ENCODE assay signal across 23 cellular contexts in the genomic region with DNA sequence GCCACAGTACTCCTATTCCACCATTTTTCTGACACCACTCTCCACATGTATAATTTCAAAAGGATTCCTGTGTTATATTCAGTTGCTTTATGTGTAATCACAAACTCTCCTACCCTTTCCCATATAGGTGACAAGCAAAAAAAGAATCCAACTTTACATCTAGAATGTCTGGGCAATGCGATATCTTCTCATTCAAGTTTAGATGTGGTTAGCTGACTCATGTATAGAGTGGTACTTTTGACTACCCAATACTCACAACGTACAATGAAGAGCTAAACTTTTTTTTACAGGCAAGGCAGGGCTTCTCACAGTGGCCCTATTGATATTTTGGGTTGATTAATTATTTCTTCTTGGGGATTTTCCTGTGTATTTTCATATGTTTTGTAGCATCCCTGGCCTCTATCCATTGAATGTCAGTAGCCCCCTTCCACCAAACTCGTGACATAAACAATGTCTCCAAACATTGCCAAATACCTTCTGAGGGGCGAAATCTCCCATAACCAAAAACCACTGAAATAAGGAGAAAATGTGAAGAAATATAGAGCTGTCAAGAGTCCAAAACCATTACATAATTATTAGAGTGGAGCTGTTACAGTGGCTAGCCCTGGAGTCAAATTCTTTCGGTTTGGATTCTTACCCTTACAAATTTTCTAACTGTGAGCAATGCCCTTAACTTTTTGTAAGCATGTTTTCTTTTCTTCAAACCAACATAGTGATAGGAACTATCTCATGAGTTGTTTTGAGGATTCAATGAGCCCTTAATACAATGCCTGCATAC.
DNase-seq lines count a peak whose midpoint lies in the region; ATAC-seq, FAIRE-seq and TF ChIP-seq lines count a peak whose summit lies in the region.
"Had no signal": no experiment of that assay in that cellular context is flagged by ENCODE, and none has a peak within 500 bp of the region (broad histone marks: within the 10 kb centered on the region; RNA-seq: fewer than 3 reads in every experiment).

No MANE protein-coding gene starts in this region.

- no peak for TF ChIP-seq POLR2A in H54 (IDR thresholded peaks at IDR 0.05; ENCODE audit: low read depth, low read length)

- 0 out of 2 replicates have a peak, but pooled peaks cover 5% of the 10 kb centered on the region for H3K9me2 ChIP-seq in PC-3 (replicated peaks; ENCODE audit: low read length)

- no peaks in the 10 kb centered on the region for H3K4me1 ChIP-seq in ACC112 (ENCODE audit: control insufficient read depth, insufficient read depth, low read length, unreplicated experiment)
- H3K4me1 ChIP-seq in PC-3 (ENCODE audit: insufficient read depth, low read length): no peaks in the 10 kb centered on the region
- H3K4me1 ChIP-seq: adrenal gland, Caco-2, esophagus squamous epithelium, sigmoid colon, suprapubic skin had no signal

- H3K36me3 ChIP-seq in ACC112 (ENCODE audit: insufficient read depth, low read length): no peaks in the 10 kb centered on the region
- H3K36me3 ChIP-seq in PC-3 (ENCODE audit: low read depth, low read length): no peaks in the 10 kb centered on the region
- no peaks in the 10 kb centered on the region for H3K36me3 ChIP-seq in H7 (replicated peaks; ENCODE audit: control insufficient read depth, insufficient read depth, low read length)
- H3K36me3 ChIP-seq: adrenal gland, esophagus squamous epithelium, sigmoid colon, suprapubic skin had no signal

- H3K27ac ChIP-seq in ACC112 (ENCODE audit: low read depth, low read length): no peak overlapping the region
- no peak overlapping the region for H3K27ac ChIP-seq in PC-3 (ENCODE audit: low read length)
- H3K27ac ChIP-seq: adrenal gland, esophagus squamous epithelium, sigmoid colon, suprapubic skin had no signal

- TF ChIP-seq CTCF in PC-3 (conservative IDR thresholded peaks at IDR 0.05; ENCODE audit: low read depth, low read length) (no peak), choroid plexus epithelial cell (conservative IDR thresholded peaks at IDR 0.05; ENCODE audit: low read depth, low read length) (no peak)

- H2AFZ ChIP-seq in ACC112 (ENCODE audit: low read length, unreplicated experiment): peak overlapping the region; percentile 24
- H2AFZ ChIP-seq in PC-3 (ENCODE audit: low read length): no peak overlapping the region

- no peak for DNase-seq in H54 (ENCODE audit: insufficient read length, low spot score)
- peak; percentile 30 for DNase-seq in PC-3
- peak; percentile 73 for DNase-seq in choroid plexus epithelial cell (ENCODE audit: low read depth)
- no peak for DNase-seq in left lobe of liver (ENCODE audit: low spot score)
- DNase-seq in H7: no peak
- no peak for DNase-seq in NCI-H2081 treated with DMSO at 0.1 percent for 48 hours (lab: John Stamatoyannopoulos, UW)
- no peak for DNase-seq in T-helper 9 cell
- DNase-seq: activated CD4-positive, alpha-beta T cell treated with anti-CD3 and anti-CD28 coated beads, Interleukin-2, amount 50 U/mL, for 48 hours; adrenal gland; Caco-2; effector memory CD8-positive, alpha-beta T cell; esophagus squamous epithelium; left cardiac atrium; MM.1S; NCI-H1694; NCI-H748 treated with DMSO at 0.1 percent for 48 hours; sigmoid colon; T-helper 17 cell had no signal

- no peak overlapping the region for H3K4me3 ChIP-seq in ACC112 (ENCODE audit: low read depth, low read length)
- no peak overlapping the region for H3K4me3 ChIP-seq in PC-3 (ENCODE audit: low read length)
- no peak overlapping the region for H3K4me3 ChIP-seq in choroid plexus epithelial cell (ENCODE audit: low read depth, low read length)
- H3K4me3 ChIP-seq in H7 (ENCODE audit: insufficient read depth, low read depth, low read length): no peak overlapping the region
- H3K4me3 ChIP-seq: adrenal gland, esophagus squamous epithelium, sigmoid colon, suprapubic skin had no signal

- CTCF ChIA-PET in PC-3 (lab: Charles Lee): no interaction called here

- no peak overlapping the region for H3K9ac ChIP-seq in PC-3 (ENCODE audit: low read length)

- H3K79me2 ChIP-seq in ACC112 (ENCODE audit: control insufficient read depth, insufficient read depth, low read length, unreplicated experiment) (no peaks in the 10 kb centered on the region), PC-3 (ENCODE audit: low read length) (no peaks in the 10 kb centered on the region)

- H4K20me1 ChIP-seq in PC-3 (ENCODE audit: low read length): no peaks in the 10 kb centered on the region

- no peaks in the 10 kb centered on the region for H3K9me3 ChIP-seq in PC-3 (ENCODE audit: low read length)
- H3K9me3 ChIP-seq: adrenal gland, esophagus squamous epithelium, sigmoid colon, suprapubic skin had no signal

- peak; percentile 86 for FAIRE-seq in H54 (lab: Jason Lieb, UNC)
- FAIRE-seq: A204.1, H1 had no signal

- H3K27me3 ChIP-seq in ACC112 (ENCODE audit: insufficient read depth, low read length): no peaks in the 10 kb centered on the region
- H3K27me3 ChIP-seq in PC-3 (ENCODE audit: low read length): no peaks in the 10 kb centered on the region
- no peaks in the 10 kb centered on the region for H3K27me3 ChIP-seq in H7 (ENCODE audit: control insufficient read depth, insufficient read depth, low read length)
- H3K27me3 ChIP-seq: adrenal gland, esophagus squamous epithelium, sigmoid colon, suprapubic skin had no signal

- ATAC-seq in PC-3 (no peak), left lobe of liver (no peak)
- ATAC-seq: effector memory CD8-positive, alpha-beta T cell; left cardiac atrium; natural killer cell treated with Interleukin-12 subunit alpha and Interleukin-12 subunit beta and Interleukin-15 and Interleukin-18, amount 100 ng/mL, for 72 hours; T-helper 17 cell had no signal

- intact Hi-C loops in PC-3 (cut with micrococcal nuclease): no loop called here

- no TSS peak for BruUV-seq in PC-3 (replicated peaks; lab: Mats Ljungman, UMichigan)

- POLR2A ChIA-PET in PC-3 (lab: Charles Lee; ENCODE audit: unreplicated experiment): no interaction called here

- no peak overlapping the region for H3K4me2 ChIP-seq in PC-3 (ENCODE audit: low read length)

- no peaks in the 10 kb centered on the region for H3F3A ChIP-seq in PC-3 (ENCODE audit: low read length, unreplicated experiment)

Comparison
In these comparisons a context has a peak if more than half of its experiments do, and no peak if none do; other contexts are left out.
1. DNase-seq: peak in PC-3 (single experiment) and choroid plexus epithelial cell (single experiment); none in H54 (single experiment), left lobe of liver (single experiment), H7 (single experiment), NCI-H2081 treated with DMSO at 0.1 percent for 48 hours (single experiment) and T-helper 9 cell (single experiment).